ENCODE assay signal across 1 cellular context in the genomic region with DNA sequence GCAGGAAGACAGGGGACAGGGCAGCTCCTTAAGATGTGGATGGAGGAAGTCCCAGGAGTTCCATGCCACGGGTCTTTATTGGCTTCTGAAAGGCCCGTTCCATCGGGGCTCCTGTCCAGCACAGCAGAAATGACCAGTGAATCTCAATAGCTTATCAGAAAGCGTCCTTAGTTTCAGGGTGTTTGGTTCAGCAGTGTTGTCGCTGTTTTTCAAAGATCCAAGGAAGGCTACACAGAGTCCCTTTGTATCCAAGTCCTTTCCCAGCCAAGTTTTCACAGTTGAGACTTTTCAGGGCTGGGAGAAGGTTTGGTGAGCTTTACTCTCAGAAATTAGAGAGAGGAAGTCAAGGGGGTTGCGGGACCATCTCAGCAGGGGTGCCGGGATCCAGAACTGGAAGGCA.
TF ChIP-seq lines count a peak whose summit lies in the region.

No MANE protein-coding gene starts in this region.

TF ChIP-seq in GM23338, 12 proteins besides CTCF, POLR2A, EP300 and RAD21:
- TF ChIP-seq, protein P1, sequence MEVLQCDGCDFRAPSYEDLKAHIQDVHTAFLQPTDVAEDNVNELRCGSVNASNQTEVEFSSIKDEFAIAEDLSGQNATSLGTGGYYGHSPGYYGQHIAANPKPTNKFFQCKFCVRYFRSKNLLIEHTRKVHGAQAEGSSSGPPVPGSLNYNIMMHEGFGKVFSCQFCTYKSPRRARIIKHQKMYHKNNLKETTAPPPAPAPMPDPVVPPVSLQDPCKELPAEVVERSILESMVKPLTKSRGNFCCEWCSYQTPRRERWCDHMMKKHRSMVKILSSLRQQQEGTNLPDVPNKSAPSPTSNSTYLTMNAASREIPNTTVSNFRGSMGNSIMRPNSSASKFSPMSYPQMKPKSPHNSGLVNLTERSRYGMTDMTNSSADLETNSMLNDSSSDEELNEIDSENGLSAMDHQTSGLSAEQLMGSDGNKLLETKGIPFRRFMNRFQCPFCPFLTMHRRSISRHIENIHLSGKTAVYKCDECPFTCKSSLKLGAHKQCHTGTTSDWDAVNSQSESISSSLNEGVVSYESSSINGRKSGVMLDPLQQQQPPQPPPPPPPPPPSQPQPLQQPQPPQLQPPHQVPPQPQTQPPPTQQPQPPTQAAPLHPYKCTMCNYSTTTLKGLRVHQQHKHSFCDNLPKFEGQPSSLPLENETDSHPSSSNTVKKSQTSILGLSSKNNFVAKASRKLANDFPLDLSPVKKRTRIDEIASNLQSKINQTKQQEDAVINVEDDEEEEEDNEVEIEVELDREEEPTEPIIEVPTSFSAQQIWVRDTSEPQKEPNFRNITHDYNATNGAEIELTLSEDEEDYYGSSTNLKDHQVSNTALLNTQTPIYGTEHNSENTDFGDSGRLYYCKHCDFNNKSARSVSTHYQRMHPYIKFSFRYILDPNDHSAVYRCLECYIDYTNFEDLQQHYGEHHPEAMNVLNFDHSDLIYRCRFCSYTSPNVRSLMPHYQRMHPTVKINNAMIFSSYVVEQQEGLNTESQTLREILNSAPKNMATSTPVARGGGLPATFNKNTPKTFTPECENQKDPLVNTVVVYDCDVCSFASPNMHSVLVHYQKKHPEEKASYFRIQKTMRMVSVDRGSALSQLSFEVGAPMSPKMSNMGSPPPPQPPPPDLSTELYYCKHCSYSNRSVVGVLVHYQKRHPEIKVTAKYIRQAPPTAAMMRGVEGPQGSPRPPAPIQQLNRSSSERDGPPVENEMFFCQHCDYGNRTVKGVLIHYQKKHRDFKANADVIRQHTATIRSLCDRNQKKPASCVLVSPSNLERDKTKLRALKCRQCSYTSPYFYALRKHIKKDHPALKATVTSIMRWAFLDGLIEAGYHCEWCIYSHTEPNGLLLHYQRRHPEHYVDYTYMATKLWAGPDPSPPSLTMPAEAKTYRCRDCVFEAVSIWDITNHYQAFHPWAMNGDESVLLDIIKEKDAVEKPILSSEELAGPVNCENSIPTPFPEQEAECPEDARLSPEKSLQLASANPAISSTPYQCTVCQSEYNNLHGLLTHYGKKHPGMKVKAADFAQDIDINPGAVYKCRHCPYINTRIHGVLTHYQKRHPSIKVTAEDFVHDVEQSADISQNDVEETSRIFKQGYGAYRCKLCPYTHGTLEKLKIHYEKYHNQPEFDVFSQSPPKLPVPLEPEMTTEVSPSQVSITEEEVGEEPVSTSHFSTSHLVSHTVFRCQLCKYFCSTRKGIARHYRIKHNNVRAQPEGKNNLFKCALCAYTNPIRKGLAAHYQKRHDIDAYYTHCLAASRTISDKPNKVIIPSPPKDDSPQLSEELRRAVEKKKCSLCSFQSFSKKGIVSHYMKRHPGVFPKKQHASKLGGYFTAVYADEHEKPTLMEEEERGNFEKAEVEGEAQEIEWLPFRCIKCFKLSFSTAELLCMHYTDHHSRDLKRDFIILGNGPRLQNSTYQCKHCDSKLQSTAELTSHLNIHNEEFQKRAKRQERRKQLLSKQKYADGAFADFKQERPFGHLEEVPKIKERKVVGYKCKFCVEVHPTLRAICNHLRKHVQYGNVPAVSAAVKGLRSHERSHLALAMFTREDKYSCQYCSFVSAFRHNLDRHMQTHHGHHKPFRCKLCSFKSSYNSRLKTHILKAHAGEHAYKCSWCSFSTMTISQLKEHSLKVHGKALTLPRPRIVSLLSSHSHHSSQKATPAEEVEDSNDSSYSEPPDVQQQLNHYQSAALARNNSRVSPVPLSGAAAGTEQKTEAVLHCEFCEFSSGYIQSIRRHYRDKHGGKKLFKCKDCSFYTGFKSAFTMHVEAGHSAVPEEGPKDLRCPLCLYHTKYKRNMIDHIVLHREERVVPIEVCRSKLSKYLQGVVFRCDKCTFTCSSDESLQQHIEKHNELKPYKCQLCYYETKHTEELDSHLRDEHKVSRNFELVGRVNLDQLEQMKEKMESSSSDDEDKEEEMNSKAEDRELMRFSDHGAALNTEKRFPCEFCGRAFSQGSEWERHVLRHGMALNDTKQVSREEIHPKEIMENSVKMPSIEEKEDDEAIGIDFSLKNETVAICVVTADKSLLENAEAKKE (CRISPR knock-in tag; IDR thresholded peaks at IDR 0.05), result no peak
- TF ChIP-seq ZNF114 (CRISPR knock-in tag; IDR thresholded peaks at IDR 0.05), result no peak
- TF ChIP-seq POLR2AphosphoS5 (IDR thresholded peaks at IDR 0.05; ENCODE audit: low read depth), result no peak
- TF ChIP-seq, protein P2, sequence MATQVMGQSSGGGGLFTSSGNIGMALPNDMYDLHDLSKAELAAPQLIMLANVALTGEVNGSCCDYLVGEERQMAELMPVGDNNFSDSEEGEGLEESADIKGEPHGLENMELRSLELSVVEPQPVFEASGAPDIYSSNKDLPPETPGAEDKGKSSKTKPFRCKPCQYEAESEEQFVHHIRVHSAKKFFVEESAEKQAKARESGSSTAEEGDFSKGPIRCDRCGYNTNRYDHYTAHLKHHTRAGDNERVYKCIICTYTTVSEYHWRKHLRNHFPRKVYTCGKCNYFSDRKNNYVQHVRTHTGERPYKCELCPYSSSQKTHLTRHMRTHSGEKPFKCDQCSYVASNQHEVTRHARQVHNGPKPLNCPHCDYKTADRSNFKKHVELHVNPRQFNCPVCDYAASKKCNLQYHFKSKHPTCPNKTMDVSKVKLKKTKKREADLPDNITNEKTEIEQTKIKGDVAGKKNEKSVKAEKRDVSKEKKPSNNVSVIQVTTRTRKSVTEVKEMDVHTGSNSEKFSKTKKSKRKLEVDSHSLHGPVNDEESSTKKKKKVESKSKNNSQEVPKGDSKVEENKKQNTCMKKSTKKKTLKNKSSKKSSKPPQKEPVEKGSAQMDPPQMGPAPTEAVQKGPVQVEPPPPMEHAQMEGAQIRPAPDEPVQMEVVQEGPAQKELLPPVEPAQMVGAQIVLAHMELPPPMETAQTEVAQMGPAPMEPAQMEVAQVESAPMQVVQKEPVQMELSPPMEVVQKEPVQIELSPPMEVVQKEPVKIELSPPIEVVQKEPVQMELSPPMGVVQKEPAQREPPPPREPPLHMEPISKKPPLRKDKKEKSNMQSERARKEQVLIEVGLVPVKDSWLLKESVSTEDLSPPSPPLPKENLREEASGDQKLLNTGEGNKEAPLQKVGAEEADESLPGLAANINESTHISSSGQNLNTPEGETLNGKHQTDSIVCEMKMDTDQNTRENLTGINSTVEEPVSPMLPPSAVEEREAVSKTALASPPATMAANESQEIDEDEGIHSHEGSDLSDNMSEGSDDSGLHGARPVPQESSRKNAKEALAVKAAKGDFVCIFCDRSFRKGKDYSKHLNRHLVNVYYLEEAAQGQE (IDR thresholded peaks at IDR 0.05; ENCODE audit: unreplicated experiment), result no peak
- TF ChIP-seq EZH2phosphoT487 (IDR thresholded peaks at IDR 0.05; ENCODE audit: unreplicated experiment), result no peak
- no peak for TF ChIP-seq JUNB (IDR thresholded peaks at IDR 0.05; ENCODE audit: unreplicated experiment)
- no peak for TF ChIP-seq NANOG (IDR thresholded peaks at IDR 0.05; ENCODE audit: borderline replicate concordance)
- TF ChIP-seq EZH2 (IDR thresholded peaks at IDR 0.05; ENCODE audit: low read depth, unreplicated experiment), result no peak
- TF ChIP-seq, protein P3, sequence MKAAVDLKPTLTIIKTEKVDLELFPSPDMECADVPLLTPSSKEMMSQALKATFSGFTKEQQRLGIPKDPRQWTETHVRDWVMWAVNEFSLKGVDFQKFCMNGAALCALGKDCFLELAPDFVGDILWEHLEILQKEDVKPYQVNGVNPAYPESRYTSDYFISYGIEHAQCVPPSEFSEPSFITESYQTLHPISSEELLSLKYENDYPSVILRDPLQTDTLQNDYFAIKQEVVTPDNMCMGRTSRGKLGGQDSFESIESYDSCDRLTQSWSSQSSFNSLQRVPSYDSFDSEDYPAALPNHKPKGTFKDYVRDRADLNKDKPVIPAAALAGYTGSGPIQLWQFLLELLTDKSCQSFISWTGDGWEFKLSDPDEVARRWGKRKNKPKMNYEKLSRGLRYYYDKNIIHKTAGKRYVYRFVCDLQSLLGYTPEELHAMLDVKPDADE (IDR thresholded peaks at IDR 0.05), result no peak
- TF ChIP-seq ZNF331 (CRISPR knock-in tag; IDR thresholded peaks at IDR 0.05; ENCODE audit: low read depth), result no peak
- TF ChIP-seq CREB1 (CRISPR knock-in tag; IDR thresholded peaks at IDR 0.05; ENCODE audit: low read depth), result no peak
- TF ChIP-seq STAT1 (IDR thresholded peaks at IDR 0.05; ENCODE audit: unreplicated experiment), result no peak
